In genomic region chr11:100903284-100903683, GRCh38 we compare ENCODE assay signal across 20 cellular contexts.
"Had no signal": no experiment of that assay in that cellular context is flagged by ENCODE, and none has a peak within 500 bp of the region (broad histone marks: within the 10 kb centered on the region; RNA-seq: fewer than 3 reads in every experiment).

No MANE protein-coding gene starts in this region.

- H3K4me3 ChIP-seq: K562 had no signal

- H3K27ac ChIP-seq: RWPE1 had no signal

- DNase-seq: activated CD4-positive, alpha-beta T cell treated with anti-CD3 and anti-CD28 coated beads for 48 hours; activated CD4-positive, alpha-beta T cell treated with anti-CD3 and anti-CD28 coated beads, Interleukin-2, amount 50 U/mL, for 4 hours; activated CD4-positive, CD25-positive, alpha-beta regulatory T cell treated with anti-CD3 and anti-CD28 coated beads, Interleukin-2, amount 50 U/mL, for 72 hours; activated CD8-positive, alpha-beta T cell treated with anti-CD3 and anti-CD28 coated beads, Interleukin-2, amount 10 ng/mL, durations not matched to agents 7 days and 5 days; activated effector memory CD4-positive, alpha-beta T cell treated with Interleukin-2 at 50 U/mL for 16 hours; activated naive CD4-positive, alpha-beta T cell; activated T-cell treated with anti-CD3 and anti-CD28 coated beads, Interleukin-2, amount 50 U/mL, for 24 hours; aorta; Karpas-422; NCI-H1048; NCI-H146; NCI-H187 treated with DMSO at 0.1 percent for 48 hours; NCI-H2171; NCI-H226; NCI-H526; NK-92 treated with Interleukin-12 subunit alpha and Interleukin-12 subunit beta, amount 100 ng/mL, for 24 hours; OCI-M1 had no signal

- ATAC-seq: activated CD8-positive, alpha-beta T cell treated with anti-CD3 and anti-CD28 coated beads, Interleukin-2, amount 10 ng/mL, durations not matched to agents 7 days and 5 days; K562; WTC11 had no signal
